28 cellular contexts compared by ENCODE assay signal in genomic region chr12:29627221-29627620, GRCh38.
"Had no signal": no experiment of that assay in that cellular context is flagged by ENCODE, and none has a peak within 500 bp of the region (broad histone marks: within the 10 kb centered on the region; RNA-seq: fewer than 3 reads in every experiment).

No MANE protein-coding gene starts in this region.

- H3K27me3 Mint-ChIP-seq: stimulated activated memory B cell treated with anti-CD40 and anti-IgM and Interleukin-4, amounts not matched to agents 10 μg/mL and 1 μg/mL and 100 μg/mL, for 72 hours; stimulated activated naive B cell treated with anti-CD40 and anti-IgM and Interleukin-4, amounts not matched to agents 10 μg/mL and 1 μg/mL and 100 μg/mL, for 72 hours; stimulated activated naive CD8-positive, alpha-beta T cell treated with anti-CD3 and anti-CD28 coated beads, Interleukin-15, amount 100 ng/mL, for 72 hours; type B pancreatic cell had no signal

- H3K36me3 ChIP-seq: thoracic aorta, thyroid gland, transverse colon, upper lobe of left lung, upper lobe of right lung, uterus had no signal

- H3K9me3 Mint-ChIP-seq: stimulated activated effector memory CD8-positive, alpha-beta T cell treated with anti-CD3 and anti-CD28 coated beads, Interleukin-12 subunit alpha, Interleukin-12 subunit beta, amount 100 ng/mL, for 72 hours; stimulated activated naive CD8-positive, alpha-beta T cell treated with anti-CD3 and anti-CD28 coated beads, Interleukin-15, amount 100 ng/mL, for 72 hours had no signal

- H3K27ac ChIP-seq: stomach, suprapubic skin, testis, thoracic aorta, thyroid gland, tibial nerve, transverse colon, upper lobe of right lung, uterus, vagina had no signal

- H3K27ac Mint-ChIP-seq: stimulated activated effector memory CD8-positive, alpha-beta T cell treated with anti-CD3 and anti-CD28 coated beads, Interleukin-12 subunit alpha, Interleukin-12 subunit beta, amount 100 ng/mL, for 72 hours; stimulated activated memory B cell treated with anti-CD40 and anti-IgM and Interleukin-4, amounts not matched to agents 10 μg/mL and 1 μg/mL and 100 μg/mL, for 72 hours; stimulated activated naive B cell treated with anti-CD40 and anti-IgM and Interleukin-4, amounts not matched to agents 10 μg/mL and 1 μg/mL and 100 μg/mL, for 72 hours; stimulated activated naive CD8-positive, alpha-beta T cell treated with anti-CD3 and anti-CD28 coated beads, Interleukin-15, amount 100 ng/mL, for 72 hours; stimulated activated naive CD8-positive, alpha-beta T cell treated with anti-CD3 and anti-CD28 coated beads, Interleukin-15, Interleukin-2, amounts not matched to agents 100 ng/mL and 50 ng/mL, for 24 hours; type B pancreatic cell had no signal

- H3K4me3 Mint-ChIP-seq: stimulated activated effector memory CD8-positive, alpha-beta T cell treated with anti-CD3 and anti-CD28 coated beads, Interleukin-12 subunit alpha, Interleukin-12 subunit beta, amount 100 ng/mL, for 72 hours; stimulated activated memory B cell treated with anti-CD40 and anti-IgM and Interleukin-4, amounts not matched to agents 10 μg/mL and 1 μg/mL and 100 μg/mL, for 72 hours; stimulated activated naive B cell treated with anti-CD40 and anti-IgM and Interleukin-4, amounts not matched to agents 10 μg/mL and 1 μg/mL and 100 μg/mL, for 72 hours; stimulated activated naive CD8-positive, alpha-beta T cell treated with anti-CD3 and anti-CD28 coated beads, Interleukin-15, amount 100 ng/mL, for 72 hours; stimulated activated naive CD8-positive, alpha-beta T cell treated with anti-CD3 and anti-CD28 coated beads, Interleukin-15, Interleukin-2, amounts not matched to agents 100 ng/mL and 50 ng/mL, for 24 hours; type B pancreatic cell had no signal

- H3K36me3 Mint-ChIP-seq: stimulated activated effector memory CD8-positive, alpha-beta T cell treated with anti-CD3 and anti-CD28 coated beads, Interleukin-12 subunit alpha, Interleukin-12 subunit beta, amount 100 ng/mL, for 72 hours; stimulated activated memory B cell treated with anti-CD40 and anti-IgM and Interleukin-4, amounts not matched to agents 10 μg/mL and 1 μg/mL and 100 μg/mL, for 72 hours; stimulated activated naive B cell treated with anti-CD40 and anti-IgM and Interleukin-4, amounts not matched to agents 10 μg/mL and 1 μg/mL and 100 μg/mL, for 72 hours had no signal

- H3K4me1 ChIP-seq: testis, thyroid gland, tibial nerve, upper lobe of right lung, uterus had no signal

- H3K4me3 ChIP-seq: stomach, suprapubic skin, testis, thoracic aorta, thyroid gland, tibial artery, tibial nerve, transverse colon, upper lobe of left lung, upper lobe of right lung, uterus, vagina had no signal

- DNase-seq: stimulated activated CD4-positive, alpha-beta T cell treated with anti-CD3 and anti-CD28 coated beads, Interleukin-2, amount 100 ng/mL, for 48 hours; stimulated activated CD4-positive, alpha-beta T cell treated with anti-CD3 and anti-CD28 coated beads, Interleukin-4, amount 100 ng/mL, for 1 hour; stimulated activated CD4-positive, alpha-beta T cell treated with anti-CD3 and anti-CD28 coated beads, Interleukin-4, amount 100 ng/mL, for 24 hours; stimulated activated CD4-positive, alpha-beta T cell treated with anti-CD3 and anti-CD28 coated beads, Interleukin-4, amount 100 ng/mL, for 4 hours; stimulated activated CD8-positive, alpha-beta memory T cell treated with anti-CD3 and anti-CD28 coated beads, Interleukin-4, amount 100 ng/mL, for 48 hours; stimulated activated naive B cell treated with anti-CD40 and anti-IgM and Interleukin-4, amounts not matched to agents 10 μg/mL and 1 μg/mL and 100 μg/mL, for 72 hours; stimulated activated naive CD4-positive, alpha-beta T cell; stimulated activated naive CD4-positive, alpha-beta T cell treated with Interleukin-2 at 50 U/mL for 16 hours; stimulated activated naive CD8-positive, alpha-beta T cell treated with anti-CD3 and anti-CD28 coated beads, Interleukin-15, amount 100 ng/mL, for 72 hours; stimulated activated naive CD8-positive, alpha-beta T cell treated with anti-CD3 and anti-CD28 coated beads, Interleukin-15, Interleukin-2, amounts not matched to agents 100 U/mL and 50 U/mL, for 24 hours; stomach; substantia nigra; testis; thyroid gland; tibial artery; transverse colon; trophoblast cell; upper lobe of right lung; uterus had no signal

- ATAC-seq: stimulated activated effector memory CD8-positive, alpha-beta T cell treated with anti-CD3 and anti-CD28 coated beads, Interleukin-12 subunit alpha, Interleukin-12 subunit beta, amount 100 ng/mL, for 72 hours; stimulated activated memory B cell treated with anti-CD40 and anti-IgM and Interleukin-4, amounts not matched to agents 10 μg/mL and 1 μg/mL and 100 μg/mL, for 72 hours; stimulated activated naive B cell treated with anti-CD40 and anti-IgM and Interleukin-4, amounts not matched to agents 10 μg/mL and 1 μg/mL and 100 μg/mL, for 72 hours; stimulated activated naive CD8-positive, alpha-beta T cell treated with anti-CD3 and anti-CD28 coated beads, Interleukin-15, amount 100 ng/mL, for 72 hours; stimulated activated naive CD8-positive, alpha-beta T cell treated with anti-CD3 and anti-CD28 coated beads, Interleukin-15, Interleukin-2, amounts not matched to agents 100 U/mL and 50 U/mL, for 24 hours; upper lobe of right lung had no signal

- H3K4me1 Mint-ChIP-seq: stimulated activated effector memory CD8-positive, alpha-beta T cell treated with anti-CD3 and anti-CD28 coated beads, Interleukin-12 subunit alpha, Interleukin-12 subunit beta, amount 100 ng/mL, for 72 hours; stimulated activated memory B cell treated with anti-CD40 and anti-IgM and Interleukin-4, amounts not matched to agents 10 μg/mL and 1 μg/mL and 100 μg/mL, for 72 hours; stimulated activated naive B cell treated with anti-CD40 and anti-IgM and Interleukin-4, amounts not matched to agents 10 μg/mL and 1 μg/mL and 100 μg/mL, for 72 hours; stimulated activated naive CD8-positive, alpha-beta T cell treated with anti-CD3 and anti-CD28 coated beads, Interleukin-15, amount 100 ng/mL, for 72 hours had no signal

- H3K27me3 ChIP-seq: stomach, suprapubic skin, testis, thyroid gland, tibial artery, tibial nerve, transverse colon, upper lobe of left lung, upper lobe of right lung, uterus, vagina had no signal
